Comparison of ENCODE assay signal across 1 cellular context in the genomic region with DNA sequence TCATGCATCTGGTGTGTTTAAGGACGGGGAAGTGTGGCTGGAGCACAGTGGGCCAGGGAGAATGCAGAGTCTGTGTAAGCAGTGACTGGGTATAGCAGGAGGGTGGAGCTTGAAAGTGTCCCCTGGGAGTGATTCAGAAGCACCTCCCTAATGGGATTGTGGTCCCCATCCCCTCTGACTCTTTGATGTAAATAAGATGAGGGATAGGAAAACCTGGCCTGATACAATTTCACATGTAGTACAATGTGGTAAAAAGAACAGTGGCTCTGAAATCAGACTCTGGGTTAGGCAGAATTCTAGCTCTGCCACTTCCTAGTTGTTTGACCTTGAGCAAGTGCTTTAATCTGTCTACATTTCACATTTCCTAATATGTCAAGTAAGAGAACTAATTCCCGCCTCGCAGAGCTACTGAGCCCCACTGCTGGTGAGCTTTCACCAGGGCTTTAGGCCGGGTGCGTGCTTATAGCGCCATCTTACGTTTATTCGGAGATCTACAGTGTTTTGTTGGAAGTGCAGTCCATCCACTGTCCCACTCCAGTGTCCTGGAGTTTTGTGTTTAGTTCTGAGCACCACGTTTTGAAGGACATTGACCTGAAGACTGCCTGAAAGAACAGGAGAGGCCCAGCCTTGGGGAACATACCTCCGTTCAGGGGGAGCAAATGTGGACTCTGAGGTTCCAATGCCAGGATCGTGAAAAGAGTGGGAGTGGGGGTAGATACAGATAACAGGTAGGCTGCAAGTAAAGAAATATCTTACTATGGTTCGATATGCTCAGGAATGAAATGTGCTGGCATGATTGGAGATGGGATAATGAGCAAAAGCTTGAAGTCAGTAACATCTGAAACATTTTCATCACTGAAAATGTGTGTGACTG.
TF ChIP-seq lines count a peak whose summit lies in the region.

No MANE protein-coding gene starts in this region.

TF ChIP-seq in GM23338, 12 proteins besides CTCF, POLR2A, EP300 and RAD21 (continued from another document):
- TF ChIP-seq ZNF462 (CRISPR knock-in tag; IDR thresholded peaks at IDR 0.05) (no peak), ZNF331 (CRISPR knock-in tag; IDR thresholded peaks at IDR 0.05; ENCODE audit: low read depth) (no peak), CREB1 (CRISPR knock-in tag; IDR thresholded peaks at IDR 0.05; ENCODE audit: low read depth) (no peak), POLR2AphosphoS5 (IDR thresholded peaks at IDR 0.05; ENCODE audit: low read depth) (no peak), ZNF114 (CRISPR knock-in tag; IDR thresholded peaks at IDR 0.05) (no peak), REST (IDR thresholded peaks at IDR 0.05; ENCODE audit: unreplicated experiment) (no peak), JUNB (IDR thresholded peaks at IDR 0.05; ENCODE audit: unreplicated experiment) (no peak), NANOG (IDR thresholded peaks at IDR 0.05; ENCODE audit: borderline replicate concordance) (no peak), ETS1 (IDR thresholded peaks at IDR 0.05) (no peak), EZH2phosphoT487 (IDR thresholded peaks at IDR 0.05; ENCODE audit: unreplicated experiment) (no peak)
